9 cellular contexts compared by ENCODE assay signal in the genomic region with DNA sequence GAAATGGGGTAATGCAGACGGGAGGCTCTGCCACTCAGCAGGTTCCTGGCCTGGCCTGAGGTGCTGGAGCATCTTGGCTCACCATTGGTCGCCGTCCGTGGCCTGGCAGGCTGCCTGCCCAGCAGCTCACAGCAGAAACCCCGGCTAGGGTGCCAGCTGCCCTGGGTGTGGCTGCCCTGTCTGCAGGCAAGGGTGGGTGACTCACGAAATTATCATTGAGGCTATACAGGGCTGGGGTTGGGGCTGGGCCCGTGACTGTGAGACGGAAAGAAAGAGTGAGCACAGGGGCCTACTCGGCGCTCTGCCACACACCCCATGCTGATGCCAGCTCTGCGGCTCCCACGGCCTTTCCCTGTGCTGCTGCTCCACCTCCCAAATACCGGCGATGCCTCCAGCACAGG. TPM values are rescaled to one million over a fixed set of nuclear protein-coding genes. Genes with fewer than 3 reads are reported as not detected.
DNase-seq lines count a peak whose midpoint lies in the region; ATAC-seq and TF ChIP-seq lines count a peak whose summit lies in the region.
"Had no signal": no experiment of that assay in that cellular context is flagged by ENCODE, and none has a peak within 500 bp of the region (broad histone marks: within the 10 kb centered on the region; RNA-seq: fewer than 3 reads in every experiment).

No MANE protein-coding gene starts in this region.

- H3K4me1 Mint-ChIP-seq in HFFc6 (ENCODE audit: low read depth): peaks cover 17% of the 10 kb centered on the region
- no peaks in the 10 kb centered on the region for H3K4me1 Mint-ChIP-seq in CD4-positive, alpha-beta memory T cell

- H3K27me3 ChIP-seq in adipocyte (replicated peaks; ENCODE audit: control insufficient read depth, insufficient read depth, low read length): peaks cover 13% of the 10 kb centered on the region
- H3K27me3 ChIP-seq in CD4-positive, alpha-beta memory T cell (ENCODE audit: insufficient read depth, low read length): no peaks in the 10 kb centered on the region

- peaks cover 12% of the 10 kb centered on the region for H3K27me3 Mint-ChIP-seq in HFFc6 (ENCODE audit: insufficient read depth)
- peaks cover 8 to 17% of the 10 kb centered on the region in 2 donors for H3K27me3 Mint-ChIP-seq in CD4-positive, alpha-beta memory T cell
- H3K27me3 Mint-ChIP-seq: activated naive CD8-positive, alpha-beta T cell had no signal

- no peak for TF ChIP-seq CTCF in HFFc6 (IDR thresholded peaks at IDR 0.05)

- no peak overlapping the region for H3K4me3 ChIP-seq in adipocyte (ENCODE audit: low read length)
- no peak overlapping the region for H3K4me3 ChIP-seq in CD4-positive, alpha-beta memory T cell (ENCODE audit: low read length in 2 of 2)

- no peaks in the 10 kb centered on the region for H3K36me3 Mint-ChIP-seq in HFFc6 (ENCODE audit: low read depth)
- H3K36me3 Mint-ChIP-seq in CD4-positive, alpha-beta memory T cell: no peaks in the 10 kb centered on the region
- H3K36me3 Mint-ChIP-seq: activated naive CD8-positive, alpha-beta T cell had no signal

- intact Hi-C loops in CD4-positive, alpha-beta memory T cell (cut with micrococcal nuclease): no loop called here

- no peak overlapping the region for H3K27ac Mint-ChIP-seq in HFFc6
- H3K27ac Mint-ChIP-seq in CD4-positive, alpha-beta memory T cell: no peak overlapping the region
- H3K27ac Mint-ChIP-seq: activated naive CD8-positive, alpha-beta T cell had no signal

- DNase-seq in 8988T (peak; percentile 83), HFFc6 (peak; percentile 38), adipocyte (ENCODE audit: low read depth) (peak; percentile 84), iPS-NIHi11 (ENCODE audit: low spot score) (peak; percentile 65)
- no peak for DNase-seq in CD4-positive, alpha-beta memory T cell

- H3K4me3 Mint-ChIP-seq in HFFc6: no peak overlapping the region
- H3K4me3 Mint-ChIP-seq in CD4-positive, alpha-beta memory T cell: no peak overlapping the region
- H3K4me3 Mint-ChIP-seq: activated naive CD8-positive, alpha-beta T cell had no signal

- H3K9me3 ChIP-seq in adipocyte (ENCODE audit: control insufficient read depth, low read length): no peaks in the 10 kb centered on the region
- no peaks in the 10 kb centered on the region for H3K9me3 ChIP-seq in CD4-positive, alpha-beta memory T cell (ENCODE audit: control insufficient read depth in 1 of 2, low read length in 2 of 2)

- H3K27ac ChIP-seq in CD4-positive, alpha-beta memory T cell (ENCODE audit: low read depth, low read length): no peak overlapping the region

- H3K36me3 ChIP-seq in adipocyte (ENCODE audit: control insufficient read depth, insufficient read depth, low read length, severe bottlenecking): no peaks in the 10 kb centered on the region
- no peaks in the 10 kb centered on the region for H3K36me3 ChIP-seq in CD4-positive, alpha-beta memory T cell (ENCODE audit: insufficient read depth, low read length)

- H3K9ac ChIP-seq in adipocyte (ENCODE audit: low read length): no peak overlapping the region

- no peak for ATAC-seq in GM18505 (IDR thresholded peaks at IDR 0.05; ENCODE audit: unreplicated experiment)
- no peak for ATAC-seq in HG03432 (IDR thresholded peaks at IDR 0.05; ENCODE audit: unreplicated experiment)
- ATAC-seq in GM18502 (IDR thresholded peaks at IDR 0.05; ENCODE audit: poor library complexity, unreplicated experiment): no peak

- peaks cover 3% of the 10 kb centered on the region for H3K4me1 ChIP-seq in adipocyte (ENCODE audit: control insufficient read depth, insufficient read depth, low read length)
- H3K4me1 ChIP-seq in CD4-positive, alpha-beta memory T cell (ENCODE audit: insufficient read depth, low read length): no peaks in the 10 kb centered on the region

- no peak for TF ChIP-seq POLR2A in GM18505 (IDR thresholded peaks at IDR 0.05; ENCODE audit: borderline replicate concordance, extremely low read depth, insufficient read depth, insufficient read length)

- POLR2A ChIA-PET in CD4-positive, alpha-beta memory T cell (lab: Charles Lee; ENCODE audit: partially characterized antibody): no interaction called here

- CTCF ChIA-PET in CD4-positive, alpha-beta memory T cell (lab: Charles Lee; ENCODE audit: partially characterized antibody): no interaction called here

- no peaks in the 10 kb centered on the region for H3K9me3 Mint-ChIP-seq in HFFc6
- H3K9me3 Mint-ChIP-seq in CD4-positive, alpha-beta memory T cell: no peaks in the 10 kb centered on the region

RNA-seq across cellular contexts. Expression of a gene that starts 8.0 kb away (rescaled TPM):
- not detected for total RNA-seq in HFFc6 (2021; fragmentation: NEBNext Ultra II Directional; extraction: Animal tissue kit (Norgen Biotek cat#: 25700))
- not detected for total RNA-seq in CD4-positive, alpha-beta memory T cell
- not detected for polyA plus RNA-seq in CD4-positive, alpha-beta memory T cell

Comparison
In these comparisons a context has a peak if more than half of its experiments do, and no peak if none do; other contexts are left out.
1. DNase-seq: peak in 8988T (single experiment), HFFc6 (single experiment), adipocyte (single experiment) and iPS-NIHi11 (single experiment); none in CD4-positive, alpha-beta memory T cell (0 of 5).